Comparison of ENCODE assay signal across 20 cellular contexts in the genomic region with DNA sequence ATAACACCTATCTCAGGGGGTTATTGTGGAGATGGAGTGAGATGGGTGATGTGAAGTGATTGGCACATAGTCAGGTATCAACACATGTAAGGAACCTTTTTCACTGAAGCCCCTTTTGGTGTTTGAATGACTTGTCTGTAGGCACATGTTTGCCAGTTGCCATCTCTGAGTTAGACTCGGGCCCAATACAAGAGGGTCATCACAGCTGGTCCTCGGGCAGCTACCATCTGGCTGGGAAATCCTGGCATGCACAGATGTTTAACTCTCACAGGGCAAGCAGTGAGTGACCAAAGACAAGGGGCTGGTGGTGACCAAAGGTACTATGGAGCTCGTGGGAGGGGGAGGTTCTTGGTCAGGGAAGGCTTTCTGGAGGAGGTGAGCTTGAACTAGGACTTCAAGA.
"Had no signal": no experiment of that assay in that cellular context is flagged by ENCODE, and none has a peak within 500 bp of the region (broad histone marks: within the 10 kb centered on the region; RNA-seq: fewer than 3 reads in every experiment).

No MANE protein-coding gene starts in this region.

- H3K4me1 ChIP-seq: left ventricle myocardium inferior, pancreas, psoas muscle, spleen, tibial nerve, upper lobe of left lung, vagina had no signal

- H3K4me1 Mint-ChIP-seq: naive B cell; natural killer cell; stimulated activated effector memory CD8-positive, alpha-beta T cell treated with anti-CD3 and anti-CD28 coated beads, Interleukin-12 subunit alpha, Interleukin-12 subunit beta, amount 100 ng/mL, for 72 hours; stimulated activated naive CD8-positive, alpha-beta T cell treated with anti-CD3 and anti-CD28 coated beads, Interleukin-15, amount 100 ng/mL, for 72 hours had no signal

- H3K27ac ChIP-seq: hepatocyte, left ventricle myocardium inferior, pancreas, psoas muscle, sigmoid colon, spleen, tibial nerve, upper lobe of left lung, vagina had no signal

- ATAC-seq: natural killer cell; psoas muscle; stimulated activated effector memory CD8-positive, alpha-beta T cell treated with anti-CD3 and anti-CD28 coated beads, Interleukin-12 subunit alpha, Interleukin-12 subunit beta, amount 100 ng/mL, for 72 hours; stimulated activated naive CD8-positive, alpha-beta T cell treated with anti-CD3 and anti-CD28 coated beads, Interleukin-15, amount 100 ng/mL, for 72 hours had no signal

- H3K36me3 Mint-ChIP-seq: mesothelial cell of epicardium; naive B cell; natural killer cell; stimulated activated effector memory CD8-positive, alpha-beta T cell treated with anti-CD3 and anti-CD28 coated beads, Interleukin-12 subunit alpha, Interleukin-12 subunit beta, amount 100 ng/mL, for 72 hours had no signal

- H3K36me3 ChIP-seq: left ventricle myocardium inferior, pancreas, sigmoid colon, spleen, tibial nerve, upper lobe of left lung, vagina had no signal

- H3K4me3 Mint-ChIP-seq: mesothelial cell of epicardium; natural killer cell; stimulated activated effector memory CD8-positive, alpha-beta T cell treated with anti-CD3 and anti-CD28 coated beads, Interleukin-12 subunit alpha, Interleukin-12 subunit beta, amount 100 ng/mL, for 72 hours; stimulated activated naive CD8-positive, alpha-beta T cell treated with anti-CD3 and anti-CD28 coated beads, Interleukin-15, amount 100 ng/mL, for 72 hours had no signal

- H3K9me3 ChIP-seq: left ventricle myocardium inferior, pancreas, psoas muscle, sigmoid colon, spleen, tibial nerve, upper lobe of left lung, vagina had no signal

- DNase-seq: islet precursor cell; left ventricle myocardium inferior; naive B cell; natural killer cell; nucleus accumbens; pancreas; psoas muscle; sigmoid colon; spleen; stimulated activated CD4-positive, alpha-beta T cell treated with anti-CD3 and anti-CD28 coated beads, Interleukin-4, amount 100 ng/mL, for 24 hours; stimulated activated naive CD4-positive, alpha-beta T cell; stimulated activated naive CD8-positive, alpha-beta T cell treated with anti-CD3 and anti-CD28 coated beads, Interleukin-15, amount 100 ng/mL, for 72 hours; substantia nigra; upper lobe of left lung had no signal

- H3K4me3 ChIP-seq: hepatocyte, left ventricle myocardium inferior, lung, pancreas, psoas muscle, sigmoid colon, spleen, tibial nerve, upper lobe of left lung, vagina had no signal

- H3K27me3 ChIP-seq: hepatocyte, pancreas, sigmoid colon, tibial nerve, upper lobe of left lung, vagina had no signal

- H3K27ac Mint-ChIP-seq: mesothelial cell of epicardium; natural killer cell; stimulated activated effector memory CD8-positive, alpha-beta T cell treated with anti-CD3 and anti-CD28 coated beads, Interleukin-12 subunit alpha, Interleukin-12 subunit beta, amount 100 ng/mL, for 72 hours; stimulated activated naive CD8-positive, alpha-beta T cell treated with anti-CD3 and anti-CD28 coated beads, Interleukin-15, amount 100 ng/mL, for 72 hours had no signal
